ENCODE assay signal across 2 cellular contexts in genomic region chr16:75377971-75378386, GRCh38.
TF ChIP-seq lines count a peak whose summit lies in the region.

No MANE protein-coding gene starts in this region.

TF ChIP-seq in liver, 16 proteins besides CTCF, POLR2A, EP300 and RAD21:
- TF ChIP-seq EGR1 (IDR thresholded peaks at IDR 0.05; ENCODE audit: low read depth in 2 of 2) (no peak), REST (IDR thresholded peaks at IDR 0.05) (no peak), TAF1 (conservative IDR thresholded peaks at IDR 0.05) (no peak), HNF4G (IDR thresholded peaks at IDR 0.05) (no peak), JUND (IDR thresholded peaks at IDR 0.05) (no peak), FOXA1 (IDR thresholded peaks at IDR 0.05) (no peak), GABPA (IDR thresholded peaks at IDR 0.05 in 1 of 2, conservative IDR thresholded peaks at IDR 0.05 in 1 of 2) (no peak), YY1 (IDR thresholded peaks at IDR 0.05) (no peak), NR2F2 (IDR thresholded peaks at IDR 0.05) (no peak), SP1 (IDR thresholded peaks at IDR 0.05) (no peak), RXRA (IDR thresholded peaks at IDR 0.05) (no peak), HNF4A (conservative IDR thresholded peaks at IDR 0.05) (no peak)
- TF ChIP-seq, protein P1, sequence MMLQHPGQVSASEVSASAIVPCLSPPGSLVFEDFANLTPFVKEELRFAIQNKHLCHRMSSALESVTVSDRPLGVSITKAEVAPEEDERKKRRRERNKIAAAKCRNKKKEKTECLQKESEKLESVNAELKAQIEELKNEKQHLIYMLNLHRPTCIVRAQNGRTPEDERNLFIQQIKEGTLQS (IDR thresholded peaks at IDR 0.05) = no peak
- TF ChIP-seq, protein P2, sequence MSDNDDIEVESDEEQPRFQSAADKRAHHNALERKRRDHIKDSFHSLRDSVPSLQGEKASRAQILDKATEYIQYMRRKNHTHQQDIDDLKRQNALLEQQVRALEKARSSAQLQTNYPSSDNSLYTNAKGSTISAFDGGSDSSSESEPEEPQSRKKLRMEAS (IDR thresholded peaks at IDR 0.05) = no peak
- TF ChIP-seq, protein P3, sequence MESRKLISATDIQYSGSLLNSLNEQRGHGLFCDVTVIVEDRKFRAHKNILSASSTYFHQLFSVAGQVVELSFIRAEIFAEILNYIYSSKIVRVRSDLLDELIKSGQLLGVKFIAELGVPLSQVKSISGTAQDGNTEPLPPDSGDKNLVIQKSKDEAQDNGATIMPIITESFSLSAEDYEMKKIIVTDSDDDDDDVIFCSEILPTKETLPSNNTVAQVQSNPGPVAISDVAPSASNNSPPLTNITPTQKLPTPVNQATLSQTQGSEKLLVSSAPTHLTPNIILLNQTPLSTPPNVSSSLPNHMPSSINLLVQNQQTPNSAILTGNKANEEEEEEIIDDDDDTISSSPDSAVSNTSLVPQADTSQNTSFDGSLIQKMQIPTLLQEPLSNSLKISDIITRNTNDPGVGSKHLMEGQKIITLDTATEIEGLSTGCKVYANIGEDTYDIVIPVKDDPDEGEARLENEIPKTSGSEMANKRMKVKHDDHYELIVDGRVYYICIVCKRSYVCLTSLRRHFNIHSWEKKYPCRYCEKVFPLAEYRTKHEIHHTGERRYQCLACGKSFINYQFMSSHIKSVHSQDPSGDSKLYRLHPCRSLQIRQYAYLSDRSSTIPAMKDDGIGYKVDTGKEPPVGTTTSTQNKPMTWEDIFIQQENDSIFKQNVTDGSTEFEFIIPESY (IDR thresholded peaks at IDR 0.05) = no peak

TF ChIP-seq in HepG2, 621 proteins besides CTCF, POLR2A, EP300 and RAD21:
- TF ChIP-seq MAFG (CRISPR knock-in tag; IDR thresholded peaks at IDR 0.05) = no peak
- no peak for TF ChIP-seq AGO2 (optimal IDR thresholded peaks at IDR 0.05; ENCODE audit: low read depth, low read length)
